In the genomic region with DNA sequence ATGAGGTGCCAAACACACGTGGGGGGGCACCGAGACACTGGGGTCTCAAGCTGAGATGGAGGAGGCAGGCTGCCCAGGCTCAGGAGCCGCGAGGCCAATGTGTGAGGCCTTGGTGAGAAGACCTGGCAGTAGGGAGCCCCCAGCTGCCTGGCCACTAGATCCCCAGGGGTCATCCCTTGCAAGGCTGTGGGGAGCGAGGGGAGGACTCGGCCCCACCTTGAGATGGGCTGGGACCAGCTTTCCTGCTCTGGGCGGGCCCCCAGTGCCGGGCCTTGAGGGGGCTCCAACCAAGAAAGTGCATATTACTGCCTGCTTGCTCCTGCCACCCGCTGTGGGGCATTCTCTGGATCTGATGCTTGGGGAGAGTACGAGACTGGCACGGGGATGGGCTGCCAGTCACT, we compare ENCODE assay signal across 3 cellular contexts.
TF ChIP-seq lines count a peak whose summit lies in the region.

No MANE protein-coding gene starts in this region.

TF ChIP-seq in HepG2, 621 proteins besides CTCF, POLR2A, EP300 and RAD21 (continues in another document):
- TF ChIP-seq, protein P1, sequence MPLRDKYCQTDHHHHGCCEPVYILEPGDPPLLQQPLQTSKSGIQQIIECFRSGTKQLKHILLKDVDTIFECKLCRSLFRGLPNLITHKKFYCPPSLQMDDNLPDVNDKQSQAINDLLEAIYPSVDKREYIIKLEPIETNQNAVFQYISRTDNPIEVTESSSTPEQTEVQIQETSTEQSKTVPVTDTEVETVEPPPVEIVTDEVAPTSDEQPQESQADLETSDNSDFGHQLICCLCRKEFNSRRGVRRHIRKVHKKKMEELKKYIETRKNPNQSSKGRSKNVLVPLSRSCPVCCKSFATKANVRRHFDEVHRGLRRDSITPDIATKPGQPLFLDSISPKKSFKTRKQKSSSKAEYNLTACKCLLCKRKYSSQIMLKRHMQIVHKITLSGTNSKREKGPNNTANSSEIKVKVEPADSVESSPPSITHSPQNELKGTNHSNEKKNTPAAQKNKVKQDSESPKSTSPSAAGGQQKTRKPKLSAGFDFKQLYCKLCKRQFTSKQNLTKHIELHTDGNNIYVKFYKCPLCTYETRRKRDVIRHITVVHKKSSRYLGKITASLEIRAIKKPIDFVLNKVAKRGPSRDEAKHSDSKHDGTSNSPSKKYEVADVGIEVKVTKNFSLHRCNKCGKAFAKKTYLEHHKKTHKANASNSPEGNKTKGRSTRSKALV (CRISPR knock-in tag; IDR thresholded peaks at IDR 0.05): no peak
- TF ChIP-seq ZBTB8A (CRISPR knock-in tag; IDR thresholded peaks at IDR 0.05; ENCODE audit: borderline replicate concordance, low read depth) (no peak), ISX (CRISPR knock-in tag; conservative IDR thresholded peaks at IDR 0.05) (no peak), TCF7 (IDR thresholded peaks at IDR 0.05; ENCODE audit: low read depth) (no peak), PITX1 (CRISPR knock-in tag; IDR thresholded peaks at IDR 0.05) (no peak)
- TF ChIP-seq, protein P2, sequence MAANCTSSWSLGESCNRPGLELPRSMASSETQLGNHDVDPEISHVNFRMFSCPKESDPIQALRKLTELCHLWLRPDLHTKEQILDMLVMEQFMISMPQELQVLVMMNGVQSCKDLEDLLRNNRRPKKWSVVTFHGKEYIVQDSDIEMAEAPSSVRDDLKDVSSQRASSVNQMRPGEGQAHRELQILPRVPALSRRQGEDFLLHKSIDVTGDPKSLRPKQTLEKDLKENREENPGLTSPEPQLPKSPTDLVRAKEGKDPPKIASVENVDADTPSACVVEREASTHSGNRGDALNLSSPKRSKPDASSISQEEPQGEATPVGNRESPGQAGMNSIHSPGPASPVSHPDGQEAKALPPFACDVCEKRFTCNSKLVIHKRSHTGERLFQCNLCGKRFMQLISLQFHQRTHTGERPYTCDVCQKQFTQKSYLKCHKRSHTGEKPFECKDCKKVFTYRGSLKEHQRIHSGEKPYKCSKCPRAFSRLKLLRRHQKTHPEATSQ (CRISPR knock-in tag; IDR thresholded peaks at IDR 0.05; ENCODE audit: borderline replicate concordance): no peak
- TF ChIP-seq, protein P3, sequence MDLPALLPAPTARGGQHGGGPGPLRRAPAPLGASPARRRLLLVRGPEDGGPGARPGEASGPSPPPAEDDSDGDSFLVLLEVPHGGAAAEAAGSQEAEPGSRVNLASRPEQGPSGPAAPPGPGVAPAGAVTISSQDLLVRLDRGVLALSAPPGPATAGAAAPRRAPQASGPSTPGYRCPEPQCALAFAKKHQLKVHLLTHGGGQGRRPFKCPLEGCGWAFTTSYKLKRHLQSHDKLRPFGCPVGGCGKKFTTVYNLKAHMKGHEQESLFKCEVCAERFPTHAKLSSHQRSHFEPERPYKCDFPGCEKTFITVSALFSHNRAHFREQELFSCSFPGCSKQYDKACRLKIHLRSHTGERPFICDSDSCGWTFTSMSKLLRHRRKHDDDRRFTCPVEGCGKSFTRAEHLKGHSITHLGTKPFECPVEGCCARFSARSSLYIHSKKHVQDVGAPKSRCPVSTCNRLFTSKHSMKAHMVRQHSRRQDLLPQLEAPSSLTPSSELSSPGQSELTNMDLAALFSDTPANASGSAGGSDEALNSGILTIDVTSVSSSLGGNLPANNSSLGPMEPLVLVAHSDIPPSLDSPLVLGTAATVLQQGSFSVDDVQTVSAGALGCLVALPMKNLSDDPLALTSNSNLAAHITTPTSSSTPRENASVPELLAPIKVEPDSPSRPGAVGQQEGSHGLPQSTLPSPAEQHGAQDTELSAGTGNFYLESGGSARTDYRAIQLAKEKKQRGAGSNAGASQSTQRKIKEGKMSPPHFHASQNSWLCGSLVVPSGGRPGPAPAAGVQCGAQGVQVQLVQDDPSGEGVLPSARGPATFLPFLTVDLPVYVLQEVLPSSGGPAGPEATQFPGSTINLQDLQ (CRISPR knock-in tag; IDR thresholded peaks at IDR 0.05): no peak
- TF ChIP-seq, protein P4, sequence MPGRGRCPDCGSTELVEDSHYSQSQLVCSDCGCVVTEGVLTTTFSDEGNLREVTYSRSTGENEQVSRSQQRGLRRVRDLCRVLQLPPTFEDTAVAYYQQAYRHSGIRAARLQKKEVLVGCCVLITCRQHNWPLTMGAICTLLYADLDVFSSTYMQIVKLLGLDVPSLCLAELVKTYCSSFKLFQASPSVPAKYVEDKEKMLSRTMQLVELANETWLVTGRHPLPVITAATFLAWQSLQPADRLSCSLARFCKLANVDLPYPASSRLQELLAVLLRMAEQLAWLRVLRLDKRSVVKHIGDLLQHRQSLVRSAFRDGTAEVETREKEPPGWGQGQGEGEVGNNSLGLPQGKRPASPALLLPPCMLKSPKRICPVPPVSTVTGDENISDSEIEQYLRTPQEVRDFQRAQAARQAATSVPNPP (CRISPR knock-in tag; IDR thresholded peaks at IDR 0.05): no peak

TF ChIP-seq in H1, 55 proteins besides CTCF, POLR2A, EP300 and RAD21 (continued from another document):
- TF ChIP-seq KDM4A (IDR thresholded peaks at IDR 0.05; ENCODE audit: low read depth, low read length, severe bottlenecking): no peak
- no peak for TF ChIP-seq KDM1A (IDR thresholded peaks at IDR 0.05; ENCODE audit: borderline replicate concordance, low read length)
- TF ChIP-seq MAFK (IDR thresholded peaks at IDR 0.05; ENCODE audit: low read depth, low read length): no peak
- no peak for TF ChIP-seq CREB1 (IDR thresholded peaks at IDR 0.05)
- TF ChIP-seq SP1 (IDR thresholded peaks at IDR 0.05; ENCODE audit: low read depth, low read length): no peak
- no peak for TF ChIP-seq TAF1 (IDR thresholded peaks at IDR 0.05; ENCODE audit: low read depth, low read length)
TF ChIP-seq in H1: peak in this region for 0.

TF ChIP-seq in SK-N-SH treated with all-trans-retinoic acid at 6 μM for 48 hours, 23 proteins besides CTCF, POLR2A, EP300 and RAD21:
- TF ChIP-seq, protein P5, sequence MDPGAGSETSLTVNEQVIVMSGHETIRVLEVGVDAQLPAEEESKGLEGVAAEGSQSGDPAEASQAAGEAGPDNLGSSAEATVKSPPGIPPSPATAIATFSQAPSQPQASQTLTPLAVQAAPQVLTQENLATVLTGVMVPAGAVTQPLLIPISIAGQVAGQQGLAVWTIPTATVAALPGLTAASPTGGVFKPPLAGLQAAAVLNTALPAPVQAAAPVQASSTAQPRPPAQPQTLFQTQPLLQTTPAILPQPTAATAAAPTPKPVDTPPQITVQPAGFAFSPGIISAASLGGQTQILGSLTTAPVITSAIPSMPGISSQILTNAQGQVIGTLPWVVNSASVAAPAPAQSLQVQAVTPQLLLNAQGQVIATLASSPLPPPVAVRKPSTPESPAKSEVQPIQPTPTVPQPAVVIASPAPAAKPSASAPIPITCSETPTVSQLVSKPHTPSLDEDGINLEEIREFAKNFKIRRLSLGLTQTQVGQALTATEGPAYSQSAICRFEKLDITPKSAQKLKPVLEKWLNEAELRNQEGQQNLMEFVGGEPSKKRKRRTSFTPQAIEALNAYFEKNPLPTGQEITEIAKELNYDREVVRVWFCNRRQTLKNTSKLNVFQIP (CRISPR knock-in tag; IDR thresholded peaks at IDR 0.05; ENCODE audit: borderline replicate concordance, low read depth): no peak
- TF ChIP-seq TOX (CRISPR knock-in tag; IDR thresholded peaks at IDR 0.05; ENCODE audit: borderline replicate concordance) (no peak), SNAI2 (CRISPR knock-in tag; IDR thresholded peaks at IDR 0.05) (no peak), ZFP30 (CRISPR knock-in tag; IDR thresholded peaks at IDR 0.05) (no peak), OSR1 (CRISPR knock-in tag; IDR thresholded peaks at IDR 0.05) (no peak), ZC3H10 (CRISPR knock-in tag; IDR thresholded peaks at IDR 0.05) (no peak), CSDC2 (CRISPR knock-in tag; IDR thresholded peaks at IDR 0.05) (no peak), TCF4 (CRISPR knock-in tag; IDR thresholded peaks at IDR 0.05; ENCODE audit: borderline replicate concordance) (no peak), ZNF70 (CRISPR knock-in tag; IDR thresholded peaks at IDR 0.05) (no peak)
- TF ChIP-seq, protein P6, sequence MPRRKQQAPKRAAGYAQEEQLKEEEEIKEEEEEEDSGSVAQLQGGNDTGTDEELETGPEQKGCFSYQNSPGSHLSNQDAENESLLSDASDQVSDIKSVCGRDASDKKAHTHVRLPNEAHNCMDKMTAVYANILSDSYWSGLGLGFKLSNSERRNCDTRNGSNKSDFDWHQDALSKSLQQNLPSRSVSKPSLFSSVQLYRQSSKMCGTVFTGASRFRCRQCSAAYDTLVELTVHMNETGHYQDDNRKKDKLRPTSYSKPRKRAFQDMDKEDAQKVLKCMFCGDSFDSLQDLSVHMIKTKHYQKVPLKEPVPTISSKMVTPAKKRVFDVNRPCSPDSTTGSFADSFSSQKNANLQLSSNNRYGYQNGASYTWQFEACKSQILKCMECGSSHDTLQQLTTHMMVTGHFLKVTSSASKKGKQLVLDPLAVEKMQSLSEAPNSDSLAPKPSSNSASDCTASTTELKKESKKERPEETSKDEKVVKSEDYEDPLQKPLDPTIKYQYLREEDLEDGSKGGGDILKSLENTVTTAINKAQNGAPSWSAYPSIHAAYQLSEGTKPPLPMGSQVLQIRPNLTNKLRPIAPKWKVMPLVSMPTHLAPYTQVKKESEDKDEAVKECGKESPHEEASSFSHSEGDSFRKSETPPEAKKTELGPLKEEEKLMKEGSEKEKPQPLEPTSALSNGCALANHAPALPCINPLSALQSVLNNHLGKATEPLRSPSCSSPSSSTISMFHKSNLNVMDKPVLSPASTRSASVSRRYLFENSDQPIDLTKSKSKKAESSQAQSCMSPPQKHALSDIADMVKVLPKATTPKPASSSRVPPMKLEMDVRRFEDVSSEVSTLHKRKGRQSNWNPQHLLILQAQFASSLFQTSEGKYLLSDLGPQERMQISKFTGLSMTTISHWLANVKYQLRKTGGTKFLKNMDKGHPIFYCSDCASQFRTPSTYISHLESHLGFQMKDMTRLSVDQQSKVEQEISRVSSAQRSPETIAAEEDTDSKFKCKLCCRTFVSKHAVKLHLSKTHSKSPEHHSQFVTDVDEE (CRISPR knock-in tag; IDR thresholded peaks at IDR 0.05): no peak
- TF ChIP-seq, protein P7, sequence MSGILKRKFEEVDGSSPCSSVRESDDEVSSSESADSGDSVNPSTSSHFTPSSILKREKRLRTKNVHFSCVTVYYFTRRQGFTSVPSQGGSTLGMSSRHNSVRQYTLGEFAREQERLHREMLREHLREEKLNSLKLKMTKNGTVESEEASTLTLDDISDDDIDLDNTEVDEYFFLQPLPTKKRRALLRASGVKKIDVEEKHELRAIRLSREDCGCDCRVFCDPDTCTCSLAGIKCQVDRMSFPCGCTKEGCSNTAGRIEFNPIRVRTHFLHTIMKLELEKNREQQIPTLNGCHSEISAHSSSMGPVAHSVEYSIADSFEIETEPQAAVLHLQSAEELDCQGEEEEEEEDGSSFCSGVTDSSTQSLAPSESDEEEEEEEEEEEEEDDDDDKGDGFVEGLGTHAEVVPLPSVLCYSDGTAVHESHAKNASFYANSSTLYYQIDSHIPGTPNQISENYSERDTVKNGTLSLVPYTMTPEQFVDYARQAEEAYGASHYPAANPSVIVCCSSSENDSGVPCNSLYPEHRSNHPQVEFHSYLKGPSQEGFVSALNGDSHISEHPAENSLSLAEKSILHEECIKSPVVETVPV (CRISPR knock-in tag; IDR thresholded peaks at IDR 0.05): no peak
